ENCODE assay signal across 19 cellular contexts in genomic region chr7:151124899-151125399, GRCh38. TPM values are rescaled to one million over a fixed set of nuclear protein-coding genes. Genes with fewer than 3 reads are reported as not detected.
A peak's percentile ranks its signal among the peaks of the same experiment; 100 is the strongest.
DNase-seq lines count a peak whose midpoint lies in the region; ATAC-seq, FAIRE-seq and TF ChIP-seq lines count a peak whose summit lies in the region.
"Had no signal": no experiment of that assay in that cellular context is flagged by ENCODE, and none has a peak within 500 bp of the region (broad histone marks: within the 10 kb centered on the region; RNA-seq: fewer than 3 reads in every experiment).

No MANE protein-coding gene starts in this region.

- TF ChIP-seq EP300 in K562 (IDR thresholded peaks at IDR 0.05; ENCODE audit: low read length), result no peak

- FAIRE-seq in K562 (lab: Jason Lieb, UNC) (peak; percentile 32), keratinocyte (lab: Jason Lieb, UNC) (no peak)

- CTCF ChIA-PET in HEK293 (lab: Yijun Ruan, JAX), result interaction anchor here (0.7 to 2.6 kb wide), 18 partner anchors 8 to 1954 kb away, joined by 3 to 20 read pairs (median 6); partner anchors contain the start of gene H2BK1
- CTCF ChIA-PET in K562 (lab: Yijun Ruan, JAX; ENCODE audit: low intra/inter-chr PET ratio), result interaction anchor here (2.1 to 4.4 kb wide), 3 partner anchors 48 to 178 kb away, joined by 11 to 74 read pairs (median 32); no protein-coding TSS in a partner anchor

- H3K9me3 ChIP-seq in HEK293 (ENCODE audit: control insufficient read depth, insufficient read depth, low read depth, low read length) (no peaks in the 10 kb centered on the region), K562 (replicated peaks; ENCODE audit: control insufficient read depth, insufficient read depth, low read depth, low read length) (no peaks in the 10 kb centered on the region), keratinocyte (ENCODE audit: control insufficient read depth, low read depth, low read length) (no peaks in the 10 kb centered on the region)
- H3K9me3 ChIP-seq: right lobe of liver had no signal

- H4K20me1 ChIP-seq in K562 (replicated peaks; ENCODE audit: control insufficient read depth, insufficient read depth, low read length), result peaks cover 13% of the 10 kb centered on the region
- H4K20me1 ChIP-seq in keratinocyte (ENCODE audit: control insufficient read depth, extremely low read depth, insufficient read depth, low read length), result peaks cover 24% of the 10 kb centered on the region

- dilution Hi-C loops in keratinocyte (cut with MboI; ENCODE audit: extremely low pct_ligation_motif_present, low sequenced_read_pairs), result no loop called here

- H3K36me3 ChIP-seq in HEK293 (ENCODE audit: control insufficient read depth in 2 of 2, insufficient read depth in 1 of 2, low read length in 2 of 2), result peaks cover 0 to 91% of the 10 kb centered on the region in 2 experiments; a peak in 1 of 3 replicates
- peaks cover 95% of the 10 kb centered on the region for H3K36me3 ChIP-seq in K562 (ENCODE audit: control insufficient read depth, insufficient read depth, low read length)
- peaks cover 43 to 46% of the 10 kb centered on the region in 2 experiments for H3K36me3 ChIP-seq in keratinocyte (ENCODE audit: control insufficient read depth in 2 of 2, extremely low read depth in 1 of 2, insufficient read depth in 2 of 2, low read length in 2 of 2)
- peaks cover 29% of the 10 kb centered on the region for H3K36me3 ChIP-seq in rectal smooth muscle tissue (ENCODE audit: control insufficient read depth, insufficient read depth, low read length)

- no peak for TF ChIP-seq POLR2A in K562 (conservative IDR thresholded peaks at IDR 0.05)

- H2AFZ ChIP-seq in K562 (ENCODE audit: low read depth, low read length), result no peak overlapping the region
- no peak overlapping the region for H2AFZ ChIP-seq in keratinocyte (ENCODE audit: control insufficient read depth, low read length)

- no peak for ATAC-seq in K562
- no peak for ATAC-seq in HG03045 (IDR thresholded peaks at IDR 0.05; ENCODE audit: unreplicated experiment)
- ATAC-seq in stimulated activated effector memory CD8-positive, alpha-beta T cell treated with anti-CD3 and anti-CD28 coated beads, Interleukin-12 subunit alpha, Interleukin-12 subunit beta, amount 100 ng/mL, for 72 hours, result no peak
- ATAC-seq: PC-3, right lobe of liver had no signal

- intact Hi-C loops in K562 (cut with micrococcal nuclease), result loop anchor here (1.0 to 2.0 kb wide), 3 partner anchors 47 to 178 kb away; no protein-coding TSS in a partner anchor

- H3K4me1 ChIP-seq in HEK293 (ENCODE audit: control insufficient read depth, insufficient read depth, low read length) (no peaks in the 10 kb centered on the region), K562 (replicated peaks in 1 of 2; ENCODE audit: control insufficient read depth in 2 of 2, insufficient read depth in 2 of 2, low read length in 2 of 2) (peaks cover 0 to 47% of the 10 kb centered on the region in 2 experiments; a peak in 1 of 5 replicates), keratinocyte (ENCODE audit: control insufficient read depth, extremely low read depth, insufficient read depth, low read length) (peaks cover 18% of the 10 kb centered on the region), rectal smooth muscle tissue (ENCODE audit: control insufficient read depth, insufficient read depth, low read length) (no peaks in the 10 kb centered on the region)
- H3K4me1 ChIP-seq: right lobe of liver had no signal

- in situ Hi-C loops in K562 (cut with MboI), result no loop called here

- no peak overlapping the region for H3K27ac ChIP-seq in HEK293 (ENCODE audit: extremely low read depth, low read depth, low read length)
- no peak overlapping the region for H3K27ac ChIP-seq in K562 (ENCODE audit: extremely low read depth, low read depth, low read length)
- no peak overlapping the region for H3K27ac ChIP-seq in keratinocyte (ENCODE audit: control insufficient read depth, insufficient read depth, low read length)
- H3K27ac ChIP-seq in rectal smooth muscle tissue (ENCODE audit: low read depth, low read length), result no peak overlapping the region
- H3K27ac ChIP-seq: right lobe of liver had no signal

- peaks cover 10% of the 10 kb centered on the region; the same call in 2 of the 3 replicates for H3K79me2 ChIP-seq in K562 (ENCODE audit: control insufficient read depth, insufficient read depth, low read length)
- H3K79me2 ChIP-seq in keratinocyte (ENCODE audit: control insufficient read depth, insufficient read depth, low read length), result peaks cover 23% of the 10 kb centered on the region

- DNase-seq in K562 (ENCODE audit: extremely low read depth in 1 of 4, low spot score in 3 of 4), result no peak
- DNase-seq in keratinocyte (ENCODE audit: low read depth, low spot score), result no peak
- DNase-seq in activated CD4-positive, CD25-positive, alpha-beta regulatory T cell treated with anti-CD3 and anti-CD28 coated beads, Interleukin-2, amount 50 U/mL, for 72 hours, result no peak
- no peak for DNase-seq in NCI-H2171 (lab: John Stamatoyannopoulos, UW)
- DNase-seq in stimulated activated effector memory CD8-positive, alpha-beta T cell treated with anti-CD3 and anti-CD28 coated beads, Interleukin-12 subunit alpha, Interleukin-12 subunit beta, amount 100 ng/mL, for 72 hours (ENCODE audit: low spot score in 2 of 2), result no peak
- DNase-seq: Calu3; effector memory CD4-positive, alpha-beta T cell; PC-3; right lobe of liver had no signal

- no TSS peak for BruUV-seq in K562 (replicated peaks; lab: Mats Ljungman, UMichigan)

- no peak overlapping the region for H3K4me3 ChIP-seq in HEK293 (ENCODE audit: low read depth, low read length)
- H3K4me3 ChIP-seq in K562, result no peak overlapping the region
- H3K4me3 ChIP-seq in keratinocyte (ENCODE audit: control insufficient read depth in 2 of 3, extremely low read depth in 1 of 3, insufficient read depth in 2 of 3, low read depth in 1 of 3, low read length in 3 of 3), result no peak overlapping the region
- peak overlapping the region; percentile 19 for H3K4me3 ChIP-seq in rectal smooth muscle tissue (ENCODE audit: low read length)
- H3K4me3 ChIP-seq: lung had no signal

- WGBS in K562 (ENCODE audit: insufficient coverage, low coverage, missing lambda C conversion rate), result 86% methylated on average over 14 of the region's 14 CpGs

- no peak for TF ChIP-seq CTCF in HEK293 (tag by site-specific recombination; IDR thresholded peaks at IDR 0.05)
- TF ChIP-seq CTCF in K562 (IDR thresholded peaks at IDR 0.05 in 2 of 3, conservative IDR thresholded peaks at IDR 0.05 in 1 of 3; ENCODE audit: insufficient read depth in 2 of 3, low read depth in 1 of 3, low read length in 3 of 3), result no peak
- TF ChIP-seq CTCF in keratinocyte (optimal IDR thresholded peaks at IDR 0.05 in 1 of 3, IDR thresholded peaks at IDR 0.05 in 1 of 3, conservative IDR thresholded peaks at IDR 0.05 in 1 of 3; ENCODE audit: extremely low read depth in 1 of 3, insufficient read depth in 2 of 3, low read length in 3 of 3), result no peak

- H3K9ac ChIP-seq in K562 (ENCODE audit: insufficient read depth in 1 of 2, low read depth in 2 of 2, low read length in 2 of 2) (peak overlapping the region in 1 of 2 experiments; percentile 14; a peak in 1 of 4 replicates), keratinocyte (ENCODE audit: control insufficient read depth, extremely low read depth, insufficient read depth, low read length) (no peak overlapping the region), rectal smooth muscle tissue (ENCODE audit: low read length) (no peak overlapping the region)

- POLR2A ChIA-PET in HEK293 (lab: Yijun Ruan, JAX) (interaction anchor here (1.4 kb wide), 1 partner anchor 97 kb away, joined by 3 read pairs; the partner anchor contains the start of gene ABCB8), K562 (lab: Yijun Ruan, JAX) (no interaction called here)

- TF ChIP-seq RAD21 in K562 (CRISPR knock-in tag; conservative IDR thresholded peaks at IDR 0.05 in 1 of 2, IDR thresholded peaks at IDR 0.05 in 1 of 2), result no peak

- H3K9me1 ChIP-seq in K562 (ENCODE audit: control insufficient read depth, insufficient read depth, low read length), result peaks cover 5% of the 10 kb centered on the region
- peaks cover 2% of the 10 kb centered on the region for H3K9me1 ChIP-seq in keratinocyte (ENCODE audit: control insufficient read depth, extremely low read depth, insufficient read depth, low read length)

- peaks cover 17% of the 10 kb centered on the region for H3K4me1 Mint-ChIP-seq in stimulated activated effector memory CD8-positive, alpha-beta T cell treated with anti-CD3 and anti-CD28 coated beads, Interleukin-12 subunit alpha, Interleukin-12 subunit beta, amount 100 ng/mL, for 72 hours

- peaks cover 18% of the 10 kb centered on the region for H3K36me3 Mint-ChIP-seq in stimulated activated effector memory CD8-positive, alpha-beta T cell treated with anti-CD3 and anti-CD28 coated beads, Interleukin-12 subunit alpha, Interleukin-12 subunit beta, amount 100 ng/mL, for 72 hours

- H3K27ac Mint-ChIP-seq in stimulated activated effector memory CD8-positive, alpha-beta T cell treated with anti-CD3 and anti-CD28 coated beads, Interleukin-12 subunit alpha, Interleukin-12 subunit beta, amount 100 ng/mL, for 72 hours, result no peak overlapping the region
- H3K27ac Mint-ChIP-seq: activated T-helper 2 cell treated with anti-CD3 and anti-CD28 coated beads, Interferon-gamma antibody, Interleukin-2, Interleukin-4, amounts not matched to agents 10 μg/mL and 5 μg/mL and 100 μg/mL, durations not matched to agents 14 hours and 24 hours and 36 hours had no signal

- H3K4me2 ChIP-seq in K562 (ENCODE audit: insufficient read depth, low read length), result no peak overlapping the region
- H3K4me2 ChIP-seq in keratinocyte (ENCODE audit: control insufficient read depth, extremely low read depth, insufficient read depth, low read depth, low read length), result peak overlapping the region; percentile 66

- no peak overlapping the region for H3K4me3 Mint-ChIP-seq in stimulated activated effector memory CD8-positive, alpha-beta T cell treated with anti-CD3 and anti-CD28 coated beads, Interleukin-12 subunit alpha, Interleukin-12 subunit beta, amount 100 ng/mL, for 72 hours
- H3K4me3 Mint-ChIP-seq: central memory CD8-positive, alpha-beta T cell had no signal

- H3K27me3 ChIP-seq in K562 (ENCODE audit: control insufficient read depth in 2 of 2, insufficient read depth in 2 of 2, low read length in 2 of 2) (no peaks in the 10 kb centered on the region; a peak in 1 of 5 replicates), keratinocyte (ENCODE audit: control insufficient read depth, extremely low read depth, insufficient read depth, low read length) (no peaks in the 10 kb centered on the region), rectal smooth muscle tissue (ENCODE audit: control insufficient read depth, insufficient read depth, low read length) (no peaks in the 10 kb centered on the region)
- H3K27me3 ChIP-seq: right lobe of liver had no signal

- no peaks in the 10 kb centered on the region for H3K9me3 Mint-ChIP-seq in stimulated activated effector memory CD8-positive, alpha-beta T cell treated with anti-CD3 and anti-CD28 coated beads, Interleukin-12 subunit alpha, Interleukin-12 subunit beta, amount 100 ng/mL, for 72 hours
- H3K9me3 Mint-ChIP-seq: activated T-helper 2 cell treated with anti-CD3 and anti-CD28 coated beads, Interferon-gamma antibody, Interleukin-2, Interleukin-4, amounts not matched to agents 10 μg/mL and 5 μg/mL and 100 μg/mL, durations not matched to agents 14 hours and 24 hours and 36 hours; central memory CD8-positive, alpha-beta T cell had no signal

RNA-seq across cellular contexts. Expression of gene AGAP3, which starts 38.7 kb away (rescaled TPM):
- total RNA-seq in K562 (2011; cell fraction: chromatin; rRNA removed; ENCODE audit: low replicate concordance), result 309 and 657 TPM in 2 replicates
- 263 and 322 TPM in 2 replicates for total RNA-seq in K562 (2011; cell fraction: nucleolus; rRNA removed)
- total RNA-seq in K562 (2011; cell fraction: nucleoplasm; rRNA removed), result 258 and 293 TPM in 2 replicates
- total RNA-seq in K562 (2014; rRNA removed), result 62.2 and 94.2 TPM in 2 replicates
- total RNA-seq in K562 (2014; rRNA removed; fragmentation: Illumina TruSeq; extraction: Trizol), result 34.6 and 44.0 TPM in 2 replicates
- 59.8 and 60.0 TPM in 2 replicates for total RNA-seq in K562 (2015; rRNA removed; fragmentation: Illumina TruSeq; extraction: Trizol)
- total RNA-seq in K562 (2021), result 178 and 208 TPM in 2 replicates
- polyA plus RNA-seq in K562 (2011; rRNA removed), result 61.4 and 65.4 TPM in 2 replicates
- 86.8 and 233 TPM in 2 replicates for polyA plus RNA-seq in K562 (2011; cell fraction: cytosol; rRNA removed)
- polyA plus RNA-seq in K562 (2011; cell fraction: nucleus; rRNA removed), result 273 and 510 TPM in 2 replicates
- 83.7 and 110 TPM in 2 replicates for polyA plus RNA-seq in K562 (2012)
- polyA plus RNA-seq in K562 (2014; fragmentation: Illumina TruSeq; extraction: Trizol), result 66.7 and 96.7 TPM in 2 replicates
- polyA plus RNA-seq in K562 (2014; fragmentation: Nextera tagmentation; extraction: Ambion mirVana), result 1 to 10 TPM; 3.4 to 4.4 TPM
- 118 and 127 TPM in 2 replicates for polyA plus RNA-seq in K562 (2014; rRNA removed)
- 34.5 and 46.4 TPM in 2 replicates for polyA minus RNA-seq in K562 (2011; rRNA and poly(A)+ RNA removed)
- 64.1 and 65.6 TPM in 2 replicates for polyA minus RNA-seq in K562 (2011; cell fraction: cytosol; rRNA and poly(A)+ RNA removed)
- polyA minus RNA-seq in K562 (2011; cell fraction: nucleus; rRNA and poly(A)+ RNA removed), result 79.9 and 118 TPM in 2 replicates
- 64.3 to 96.7 TPM (median 83.2 TPM) in 3 replicates for polyA plus RNA-seq in keratinocyte
- polyA plus RNA-seq in keratinocyte (2011; ENCODE audit: low read depth), result 29.0 TPM
- polyA plus RNA-seq in keratinocyte (2011; cell fraction: cytosol; rRNA removed), result 63.3 and 125 TPM in 2 replicates
- 199 and 238 TPM in 2 replicates for polyA plus RNA-seq in keratinocyte (2011; cell fraction: nucleus; rRNA removed)
- polyA plus RNA-seq in keratinocyte (2012; ENCODE audit: low replicate concordance), result 75.3 and 106 TPM in 2 replicates
- polyA minus RNA-seq in keratinocyte, result 88.1 to 181 TPM (median 91.1 TPM) in 3 replicates
- 125 TPM for polyA minus RNA-seq in keratinocyte (2011; cell fraction: cytosol; rRNA and poly(A)+ RNA removed)
- polyA minus RNA-seq in keratinocyte (2011; cell fraction: nucleus; rRNA and poly(A)+ RNA removed), result 99.9 and 122 TPM in 2 replicates

RNA-seq across cellular contexts. Expression of gene TMUB1, which starts 41.7 kb away (rescaled TPM):
- 28.8 and 70.7 TPM in 2 replicates for total RNA-seq in K562 (2011; cell fraction: chromatin; rRNA removed; ENCODE audit: low replicate concordance)
- 113 and 126 TPM in 2 replicates for total RNA-seq in K562 (2011; cell fraction: nucleolus; rRNA removed)
- total RNA-seq in K562 (2011; cell fraction: nucleoplasm; rRNA removed), result 72.2 and 72.4 TPM in 2 replicates
- 189 and 255 TPM in 2 replicates for total RNA-seq in K562 (2014; rRNA removed)
- 19.4 and 21.4 TPM in 2 replicates for total RNA-seq in K562 (2014; rRNA removed; fragmentation: Illumina TruSeq; extraction: Trizol)
- 86.3 and 97.0 TPM in 2 replicates for total RNA-seq in K562 (2015; rRNA removed; fragmentation: Illumina TruSeq; extraction: Trizol)
- total RNA-seq in K562 (2021), result 233 and 241 TPM in 2 replicates
- polyA plus RNA-seq in K562 (2011; rRNA removed), result 38.4 and 59.7 TPM in 2 replicates
- 86.5 and 297 TPM in 2 replicates for polyA plus RNA-seq in K562 (2011; cell fraction: cytosol; rRNA removed)
- polyA plus RNA-seq in K562 (2011; cell fraction: nucleus; rRNA removed), result 123 and 249 TPM in 2 replicates
- 165 and 183 TPM in 2 replicates for polyA plus RNA-seq in K562 (2012)
- polyA plus RNA-seq in K562 (2014; fragmentation: Illumina TruSeq; extraction: Trizol), result 74.1 and 210 TPM in 2 replicates
- polyA plus RNA-seq in K562 (2014; fragmentation: Nextera tagmentation; extraction: Ambion mirVana), result under 1 TPM; 0.14 to 0.34 TPM
- 195 and 207 TPM in 2 replicates for polyA plus RNA-seq in K562 (2014; rRNA removed)
- polyA minus RNA-seq in K562 (2011; rRNA and poly(A)+ RNA removed), result 8.2 and 12.5 TPM in 2 replicates
- polyA minus RNA-seq in K562 (2011; cell fraction: cytosol; rRNA and poly(A)+ RNA removed), result 52.4 and 69.4 TPM in 2 replicates
- 18.0 and 20.3 TPM in 2 replicates for polyA minus RNA-seq in K562 (2011; cell fraction: nucleus; rRNA and poly(A)+ RNA removed)
- polyA plus RNA-seq in keratinocyte, result 12.2 to 22.3 TPM (median 14.6 TPM) in 3 replicates
- 1.4 TPM for polyA plus RNA-seq in keratinocyte (2011; ENCODE audit: low read depth)
- polyA plus RNA-seq in keratinocyte (2011; cell fraction: cytosol; rRNA removed), result 15.8 and 29.4 TPM in 2 replicates
- polyA plus RNA-seq in keratinocyte (2011; cell fraction: nucleus; rRNA removed), result 17.7 and 28.5 TPM in 2 replicates
- 19.0 and 37.5 TPM in 2 replicates for polyA plus RNA-seq in keratinocyte (2012; ENCODE audit: low replicate concordance)
- 5.0 to 12.6 TPM (median 5.1 TPM) in 3 replicates for polyA minus RNA-seq in keratinocyte
- 39.3 TPM for polyA minus RNA-seq in keratinocyte (2011; cell fraction: cytosol; rRNA and poly(A)+ RNA removed)
- polyA minus RNA-seq in keratinocyte (2011; cell fraction: nucleus; rRNA and poly(A)+ RNA removed), result 3.8 and 5.9 TPM in 2 replicates

RNA-seq across cellular contexts. Expression of gene GBX1, which starts 42.5 kb away (rescaled TPM):
- total RNA-seq in K562 (2011; cell fraction: chromatin; rRNA removed; ENCODE audit: low replicate concordance), result not detected in 2 replicates
- not detected in 2 replicates for total RNA-seq in K562 (2011; cell fraction: nucleolus; rRNA removed)
- total RNA-seq in K562 (2011; cell fraction: nucleoplasm; rRNA removed), result not detected in 2 replicates
- not detected in 2 replicates for total RNA-seq in K562 (2014; rRNA removed)
- total RNA-seq in K562 (2014; rRNA removed; fragmentation: Illumina TruSeq; extraction: Trizol), result not detected in 2 replicates
- total RNA-seq in K562 (2015; rRNA removed; fragmentation: Illumina TruSeq; extraction: Trizol), result not detected in 2 replicates
- not detected in 2 replicates for total RNA-seq in K562 (2021)
- not detected in 2 replicates for polyA plus RNA-seq in K562 (2011; rRNA removed)
- polyA plus RNA-seq in K562 (2011; cell fraction: cytosol; rRNA removed), result not detected in 2 replicates
- polyA plus RNA-seq in K562 (2011; cell fraction: nucleus; rRNA removed), result not detected in 2 replicates
- polyA plus RNA-seq in K562 (2012), result not detected in 2 replicates
- polyA plus RNA-seq in K562 (2014; fragmentation: Illumina TruSeq; extraction: Trizol), result not detected in 2 replicates
- not detected for polyA plus RNA-seq in K562 (2014; fragmentation: Nextera tagmentation; extraction: Ambion mirVana)
- polyA plus RNA-seq in K562 (2014; rRNA removed), result not detected in 2 replicates
- not detected in 2 replicates for polyA minus RNA-seq in K562 (2011; rRNA and poly(A)+ RNA removed)
- polyA minus RNA-seq in K562 (2011; cell fraction: cytosol; rRNA and poly(A)+ RNA removed), result not detected in 2 replicates
- polyA minus RNA-seq in K562 (2011; cell fraction: nucleus; rRNA and poly(A)+ RNA removed), result not detected in 2 replicates
- not detected in 3 replicates for polyA plus RNA-seq in keratinocyte
- not detected for polyA plus RNA-seq in keratinocyte (2011; ENCODE audit: low read depth)
- polyA plus RNA-seq in keratinocyte (2011; cell fraction: cytosol; rRNA removed), result not detected in 2 replicates
- not detected in 2 replicates for polyA plus RNA-seq in keratinocyte (2011; cell fraction: nucleus; rRNA removed)
- polyA plus RNA-seq in keratinocyte (2012; ENCODE audit: low replicate concordance), result not detected in 2 replicates
- polyA minus RNA-seq in keratinocyte, result not detected in 3 replicates
- polyA minus RNA-seq in keratinocyte (2011; cell fraction: cytosol; rRNA and poly(A)+ RNA removed), result not detected
- not detected in 2 replicates for polyA minus RNA-seq in keratinocyte (2011; cell fraction: nucleus; rRNA and poly(A)+ RNA removed)
- total RNA-seq: activated T-helper 2 cell treated with anti-CD3 and anti-CD28 coated beads, Interferon-gamma antibody, Interleukin-2, Interleukin-4, amounts not matched to agents 10 μg/mL and 5 μg/mL and 100 μg/mL, durations not matched to agents 14 hours and 24 hours and 36 hours; Calu3; LHCN-M2; lung; PC-3; right lobe of liver; SK-MEL-5; T-helper 2 cell treated with Interferon-gamma antibody and Interleukin-4, amounts not matched to agents 100 ng/mL and 5 ng/mL, for 36 hours had no signal
- polyA plus RNA-seq: adipose tissue, lung had no signal

RNA-seq across cellular contexts. Expression of gene FASTK, which starts 44.3 kb away (rescaled TPM):
- 153 and 539 TPM in 2 replicates for total RNA-seq in K562 (2011; cell fraction: chromatin; rRNA removed; ENCODE audit: low replicate concordance)
- 501 and 515 TPM in 2 replicates for total RNA-seq in K562 (2011; cell fraction: nucleolus; rRNA removed)
- total RNA-seq in K562 (2011; cell fraction: nucleoplasm; rRNA removed), result 225 and 261 TPM in 2 replicates
- total RNA-seq in K562 (2014; rRNA removed), result 114 and 139 TPM in 2 replicates
- 8.3 and 12.6 TPM in 2 replicates for total RNA-seq in K562 (2014; rRNA removed; fragmentation: Illumina TruSeq; extraction: Trizol)
- total RNA-seq in K562 (2015; rRNA removed; fragmentation: Illumina TruSeq; extraction: Trizol), result 50.3 and 55.4 TPM in 2 replicates
- total RNA-seq in K562 (2021), result 106 and 112 TPM in 2 replicates
- 48.2 and 69.4 TPM in 2 replicates for polyA plus RNA-seq in K562 (2011; rRNA removed)
- 50.7 and 105 TPM in 2 replicates for polyA plus RNA-seq in K562 (2011; cell fraction: cytosol; rRNA removed)
- 711 and 1,075 TPM in 2 replicates for polyA plus RNA-seq in K562 (2011; cell fraction: nucleus; rRNA removed)
- 70.9 and 124 TPM in 2 replicates for polyA plus RNA-seq in K562 (2012)
- polyA plus RNA-seq in K562 (2014; fragmentation: Illumina TruSeq; extraction: Trizol), result 38.2 and 53.4 TPM in 2 replicates
- polyA plus RNA-seq in K562 (2014; fragmentation: Nextera tagmentation; extraction: Ambion mirVana), result 1 to 10 TPM in 1 of 2 experiments, under 1 TPM in 1; 0.51 to 2.7 TPM
- polyA plus RNA-seq in K562 (2014; rRNA removed), result 150 and 181 TPM in 2 replicates
- 18.8 and 24.7 TPM in 2 replicates for polyA minus RNA-seq in K562 (2011; rRNA and poly(A)+ RNA removed)
- 22.8 and 23.4 TPM in 2 replicates for polyA minus RNA-seq in K562 (2011; cell fraction: cytosol; rRNA and poly(A)+ RNA removed)
- 187 and 189 TPM in 2 replicates for polyA minus RNA-seq in K562 (2011; cell fraction: nucleus; rRNA and poly(A)+ RNA removed)
- polyA plus RNA-seq in keratinocyte, result 27.2 to 39.3 TPM (median 31.4 TPM) in 3 replicates
- 4.9 TPM for polyA plus RNA-seq in keratinocyte (2011; ENCODE audit: low read depth)
- polyA plus RNA-seq in keratinocyte (2011; cell fraction: cytosol; rRNA removed), result 24.1 and 41.9 TPM in 2 replicates
- 79.8 and 106 TPM in 2 replicates for polyA plus RNA-seq in keratinocyte (2011; cell fraction: nucleus; rRNA removed)
- 38.7 and 40.3 TPM in 2 replicates for polyA plus RNA-seq in keratinocyte (2012; ENCODE audit: low replicate concordance)
- 24.6 to 70.6 TPM (median 30.1 TPM) in 3 replicates for polyA minus RNA-seq in keratinocyte
- polyA minus RNA-seq in keratinocyte (2011; cell fraction: cytosol; rRNA and poly(A)+ RNA removed), result 36.4 TPM
- 25.5 and 28.4 TPM in 2 replicates for polyA minus RNA-seq in keratinocyte (2011; cell fraction: nucleus; rRNA and poly(A)+ RNA removed)
